ENCODE assay signal across 33 cellular contexts in genomic region chr12:117551698-117552097, GRCh38.
"Had no signal": no experiment of that assay in that cellular context is flagged by ENCODE, and none has a peak within 500 bp of the region (broad histone marks: within the 10 kb centered on the region; RNA-seq: fewer than 3 reads in every experiment).

No MANE protein-coding gene starts in this region.

- DNase-seq: activated effector memory CD4-positive, alpha-beta T cell treated with anti-CD3 and anti-CD28 coated beads, Interleukin-2, amount 50 U/mL, for 16 hours; activated effector memory CD4-positive, alpha-beta T cell treated with Interleukin-2 at 50 U/mL for 16 hours; activated gamma-delta T cell; activated gamma-delta T cell treated with Interleukin-2 at 50 U/mL for 16 hours; activated naive CD4-positive, alpha-beta T cell; activated naive CD4-positive, alpha-beta T cell treated with anti-CD3 and anti-CD28 coated beads for 36 hours; activated naive CD4-positive, alpha-beta T cell treated with anti-CD3 and anti-CD28 coated beads, Interleukin-2, amount 10 ng/mL, durations not matched to agents 7 days and 5 days; activated naive CD4-positive, alpha-beta T cell treated with anti-CD3 and anti-CD28 coated beads, Interleukin-2, amount 50 U/mL, for 16 hours; activated naive CD4-positive, alpha-beta T cell treated with Interleukin-2 at 50 U/mL for 16 hours; activated naive CD8-positive, alpha-beta T cell treated with anti-CD3 and anti-CD28 coated beads for 36 hours; activated naive CD8-positive, alpha-beta T cell treated with anti-CD3 and anti-CD28 coated beads, Interleukin-2, amount 10 ng/mL, durations not matched to agents 7 days and 5 days; activated naive CD8-positive, alpha-beta T cell treated with anti-CD3 and anti-CD28 coated beads, Interleukin-2, amount 50 U/mL, for 24 hours; activated T-cell treated with anti-CD3 and anti-CD28 coated beads for 4 hours; activated T-cell treated with anti-CD3 and anti-CD28 coated beads, Interleukin-2, amount 50 U/mL, for 1 hour; activated T-cell treated with anti-CD3 and anti-CD28 coated beads, Interleukin-2, amount 50 U/mL, for 24 hours; activated T-cell treated with anti-CD3 and anti-CD28 coated beads, Interleukin-2, amount 50 U/mL, for 4 hours; activated T-cell treated with anti-CD3 and anti-CD28 coated beads, Interleukin-2, amount 50 U/mL, for 48 hours; activated T-cell treated with anti-CD3 and anti-CD28 coated beads, Interleukin-2, amount 50 U/mL, for 72 hours; adrenal gland; amniotic stem cell; amygdala; anterior cingulate cortex; aorta; body of pancreas; brain microvascular endothelial cell; caudate nucleus; central memory CD4-positive, alpha-beta T cell; cerebellar nuclear complex had no signal

- ATAC-seq: activated naive CD4-positive, alpha-beta T cell treated with anti-CD3 and anti-CD28 coated beads, Interleukin-2, amount 50 U/mL, for 72 hours; activated naive CD8-positive, alpha-beta T cell treated with anti-CD3 and anti-CD28 coated beads, Interleukin-2, amount 50 U/mL, for 24 hours; activated T-cell treated with anti-CD3 and anti-CD28 coated beads, Interleukin-2, amount 50 U/mL, for 4 hours; activated T-cell treated with anti-CD3 and anti-CD28 coated beads, Interleukin-2, amount 50 U/mL, for 72 hours; activated T-helper 17 cell treated with anti-CD3 and anti-CD28 coated beads, Interleukin-2, amount 50 U/mL, for 72 hours; body of pancreas had no signal

- H3K27me3 ChIP-seq: adrenal gland, ascending aorta, body of pancreas, brain microvascular endothelial cell, breast epithelium, cardiac muscle cell had no signal

- H3K36me3 ChIP-seq: adrenal gland, ascending aorta, brain microvascular endothelial cell, breast epithelium, cardiac muscle cell had no signal

- H3K9me3 ChIP-seq: adrenal gland, ascending aorta, body of pancreas, breast epithelium had no signal

- H3K4me3 ChIP-seq: adrenal gland, ascending aorta, body of pancreas, breast epithelium, cardiac muscle cell had no signal

- H3K27ac ChIP-seq: adrenal gland, ascending aorta, body of pancreas, brain microvascular endothelial cell, breast epithelium, cardiac muscle cell had no signal

- H3K4me1 ChIP-seq: adrenal gland, ascending aorta, body of pancreas, breast epithelium had no signal
